Comparison of ENCODE assay signal across 1 cellular context in genomic region chr7:155414508-155414907, GRCh38.
TF ChIP-seq lines count a peak whose summit lies in the region.

No MANE protein-coding gene starts in this region.

TF ChIP-seq in GM23338, 12 proteins besides CTCF, POLR2A, EP300 and RAD21 (continued from another document):
- TF ChIP-seq ETS1 (IDR thresholded peaks at IDR 0.05) (no peak), ZNF114 (CRISPR knock-in tag; IDR thresholded peaks at IDR 0.05) (no peak), ZNF331 (CRISPR knock-in tag; IDR thresholded peaks at IDR 0.05; ENCODE audit: low read depth) (no peak), POLR2AphosphoS5 (IDR thresholded peaks at IDR 0.05; ENCODE audit: low read depth) (no peak), ZNF462 (CRISPR knock-in tag; IDR thresholded peaks at IDR 0.05) (no peak), STAT1 (IDR thresholded peaks at IDR 0.05; ENCODE audit: unreplicated experiment) (no peak), NANOG (IDR thresholded peaks at IDR 0.05; ENCODE audit: borderline replicate concordance) (no peak)
